In genomic region chr19:1383311-1384084, GRCh38 we compare ENCODE assay signal across 2 cellular contexts.
TF ChIP-seq lines count a peak whose summit lies in the region.

NDUFS7 (plus strand) TSS chr19:1383907; CDS start chr19:1383927, 20 bp downstream.

TF ChIP-seq in A549, 52 proteins besides CTCF, POLR2A, EP300 and RAD21 (continued from another document and continues in another):
- TF ChIP-seq, protein P1, sequence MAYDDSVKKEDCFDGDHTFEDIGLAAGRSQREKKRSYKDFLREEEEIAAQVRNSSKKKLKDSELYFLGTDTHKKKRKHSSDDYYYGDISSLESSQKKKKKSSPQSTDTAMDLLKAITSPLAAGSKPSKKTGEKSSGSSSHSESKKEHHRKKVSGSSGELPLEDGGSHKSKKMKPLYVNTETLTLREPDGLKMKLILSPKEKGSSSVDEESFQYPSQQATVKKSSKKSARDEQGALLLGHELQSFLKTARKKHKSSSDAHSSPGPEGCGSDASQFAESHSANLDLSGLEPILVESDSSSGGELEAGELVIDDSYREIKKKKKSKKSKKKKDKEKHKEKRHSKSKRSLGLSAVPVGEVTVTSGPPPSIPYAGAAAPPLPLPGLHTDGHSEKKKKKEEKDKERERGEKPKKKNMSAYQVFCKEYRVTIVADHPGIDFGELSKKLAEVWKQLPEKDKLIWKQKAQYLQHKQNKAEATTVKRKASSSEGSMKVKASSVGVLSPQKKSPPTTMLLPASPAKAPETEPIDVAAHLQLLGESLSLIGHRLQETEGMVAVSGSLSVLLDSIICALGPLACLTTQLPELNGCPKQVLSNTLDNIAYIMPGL (CRISPR knock-in tag; IDR thresholded peaks at IDR 0.05; ENCODE audit: borderline replicate concordance): peak; percentile 99
- TF ChIP-seq HOXB5 (CRISPR knock-in tag; IDR thresholded peaks at IDR 0.05): no peak
- peak; percentile 94 for TF ChIP-seq RARB (CRISPR knock-in tag; IDR thresholded peaks at IDR 0.05)
- TF ChIP-seq E2F6 (IDR thresholded peaks at IDR 0.05; ENCODE audit: borderline replicate concordance, low read depth): no peak; the same call in 1 of the 2 replicates
- TF ChIP-seq RNF2 (IDR thresholded peaks at IDR 0.05; ENCODE audit: borderline replicate concordance, low read depth): no peak
- peak; percentile 45; the same call in 1 of the 2 replicates for TF ChIP-seq RFX5 (IDR thresholded peaks at IDR 0.05)
- no peak for TF ChIP-seq BHLHE40 (IDR thresholded peaks at IDR 0.05; ENCODE audit: low read depth, low read length)
- TF ChIP-seq, protein P2, sequence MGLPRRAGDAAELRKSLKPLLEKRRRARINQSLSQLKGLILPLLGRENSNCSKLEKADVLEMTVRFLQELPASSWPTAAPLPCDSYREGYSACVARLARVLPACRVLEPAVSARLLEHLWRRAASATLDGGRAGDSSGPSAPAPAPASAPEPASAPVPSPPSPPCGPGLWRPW (IDR thresholded peaks at IDR 0.05): no peak
- no peak for TF ChIP-seq POLR2AphosphoS2 (conservative IDR thresholded peaks at IDR 0.05; ENCODE audit: low read length)
- no peak for TF ChIP-seq MAFK (IDR thresholded peaks at IDR 0.05; ENCODE audit: partially characterized antibody)
- TF ChIP-seq KDM1A (IDR thresholded peaks at IDR 0.05; ENCODE audit: low read depth): no peak
- TF ChIP-seq REST (IDR thresholded peaks at IDR 0.05): no peak; the same call in 1 of the 2 replicates
- TF ChIP-seq, protein P3, sequence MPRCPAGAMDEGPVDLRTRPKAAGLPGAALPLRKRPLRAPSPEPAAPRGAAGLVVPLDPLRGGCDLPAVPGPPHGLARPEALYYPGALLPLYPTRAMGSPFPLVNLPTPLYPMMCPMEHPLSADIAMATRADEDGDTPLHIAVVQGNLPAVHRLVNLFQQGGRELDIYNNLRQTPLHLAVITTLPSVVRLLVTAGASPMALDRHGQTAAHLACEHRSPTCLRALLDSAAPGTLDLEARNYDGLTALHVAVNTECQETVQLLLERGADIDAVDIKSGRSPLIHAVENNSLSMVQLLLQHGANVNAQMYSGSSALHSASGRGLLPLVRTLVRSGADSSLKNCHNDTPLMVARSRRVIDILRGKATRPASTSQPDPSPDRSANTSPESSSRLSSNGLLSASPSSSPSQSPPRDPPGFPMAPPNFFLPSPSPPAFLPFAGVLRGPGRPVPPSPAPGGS (IDR thresholded peaks at IDR 0.05): peak; percentile 54; the same call in 1 of the 3 replicates
- TF ChIP-seq CEBPB (IDR thresholded peaks at IDR 0.05): peak; percentile 44 to 89; a peak in 3 of 4 replicates
- no peak for TF ChIP-seq HOXB13 (CRISPR knock-in tag; IDR thresholded peaks at IDR 0.05; ENCODE audit: low read depth)
- no peak for TF ChIP-seq HEYL (CRISPR knock-in tag; IDR thresholded peaks at IDR 0.05)
- TF ChIP-seq MAZ (IDR thresholded peaks at IDR 0.05; ENCODE audit: borderline replicate concordance, low read depth, low read length): 0 out of 2 replicates have a peak, but pooled peaks have one; percentile 4
- TF ChIP-seq EHF (CRISPR knock-in tag; IDR thresholded peaks at IDR 0.05): no peak
- TF ChIP-seq ESRRA (IDR thresholded peaks at IDR 0.05; ENCODE audit: borderline replicate concordance, low read length): peak; percentile 98
- TF ChIP-seq FOSB (CRISPR knock-in tag; IDR thresholded peaks at IDR 0.05): no peak
- no peak for TF ChIP-seq HDAC2 (IDR thresholded peaks at IDR 0.05)
- no peak for TF ChIP-seq NPAS2 (CRISPR knock-in tag; IDR thresholded peaks at IDR 0.05; ENCODE audit: borderline replicate concordance)
- TF ChIP-seq EHMT2 (IDR thresholded peaks at IDR 0.05; ENCODE audit: low read depth): no peak
- no peak; the same call in 1 of the 2 replicates for TF ChIP-seq ZC3H11A (IDR thresholded peaks at IDR 0.05)
- no peak for TF ChIP-seq CHD2 (IDR thresholded peaks at IDR 0.05; ENCODE audit: low read length, partially characterized antibody)
- TF ChIP-seq, protein P4, sequence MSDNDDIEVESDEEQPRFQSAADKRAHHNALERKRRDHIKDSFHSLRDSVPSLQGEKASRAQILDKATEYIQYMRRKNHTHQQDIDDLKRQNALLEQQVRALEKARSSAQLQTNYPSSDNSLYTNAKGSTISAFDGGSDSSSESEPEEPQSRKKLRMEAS (IDR thresholded peaks at IDR 0.05): peak; percentile 93
- no peak for TF ChIP-seq JUNB (IDR thresholded peaks at IDR 0.05)

TF ChIP-seq in K562, 482 proteins besides CTCF, POLR2A, EP300 and RAD21 (continued from another document and continues in another):
- TF ChIP-seq, protein P5, sequence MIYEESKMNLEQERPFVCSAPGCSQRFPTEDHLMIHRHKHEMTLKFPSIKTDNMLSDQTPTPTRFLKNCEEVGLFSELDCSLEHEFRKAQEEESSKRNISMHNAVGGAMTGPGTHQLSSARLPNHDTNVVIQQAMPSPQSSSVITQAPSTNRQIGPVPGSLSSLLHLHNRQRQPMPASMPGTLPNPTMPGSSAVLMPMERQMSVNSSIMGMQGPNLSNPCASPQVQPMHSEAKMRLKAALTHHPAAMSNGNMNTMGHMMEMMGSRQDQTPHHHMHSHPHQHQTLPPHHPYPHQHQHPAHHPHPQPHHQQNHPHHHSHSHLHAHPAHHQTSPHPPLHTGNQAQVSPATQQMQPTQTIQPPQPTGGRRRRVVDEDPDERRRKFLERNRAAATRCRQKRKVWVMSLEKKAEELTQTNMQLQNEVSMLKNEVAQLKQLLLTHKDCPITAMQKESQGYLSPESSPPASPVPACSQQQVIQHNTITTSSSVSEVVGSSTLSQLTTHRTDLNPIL (CRISPR knock-in tag; IDR thresholded peaks at IDR 0.05): no peak
- TF ChIP-seq ZNF668 (CRISPR knock-in tag; IDR thresholded peaks at IDR 0.05) (no peak; the same call in 1 of the 2 replicates), TBL1XR1 (IDR thresholded peaks at IDR 0.05; ENCODE audit: low read length in 2 of 2) (peak; percentile 83 to 97), PPARD (CRISPR knock-in tag; IDR thresholded peaks at IDR 0.05) (no peak), RBM34 (IDR thresholded peaks at IDR 0.05; ENCODE audit: borderline replicate concordance, insufficient read depth, low read length) (no peak), POLR2B (IDR thresholded peaks at IDR 0.05; ENCODE audit: low read depth, partially characterized antibody) (peak; percentile 28), STAT6 (CRISPR knock-in tag; IDR thresholded peaks at IDR 0.05) (peak; percentile 87; the same call in 1 of the 2 replicates), TEAD2 (tag; IDR thresholded peaks at IDR 0.05) (no peak), FOSL1 (tag; conservative IDR thresholded peaks at IDR 0.05) (peak; percentile 56), ZNF699 (CRISPR knock-in tag; IDR thresholded peaks at IDR 0.05; ENCODE audit: insufficient replicate concordance) (no peak), SMARCC2 (IDR thresholded peaks at IDR 0.05; ENCODE audit: low read depth) (no peak), KLF6 (CRISPR knock-in tag; IDR thresholded peaks at IDR 0.05; ENCODE audit: borderline replicate concordance) (peak; percentile 39; the same call in 1 of the 2 replicates), ATF7 (IDR thresholded peaks at IDR 0.05) (peak; percentile 93), PRMT5 (CRISPR knock-in tag; IDR thresholded peaks at IDR 0.05) (0 out of 2 replicates have a peak, but pooled peaks have one; percentile 61), ZNF324 (CRISPR knock-in tag; IDR thresholded peaks at IDR 0.05) (peak; percentile 49), REST (CRISPR knock-in tag; IDR thresholded peaks at IDR 0.05; ENCODE audit: low read depth) (peak; percentile 52; the same call in 1 of the 2 replicates), FOXK2 (conservative IDR thresholded peaks at IDR 0.05 in 1 of 2, IDR thresholded peaks at IDR 0.05 in 1 of 2; ENCODE audit: low read depth in 2 of 2) (peak; percentile 85 to 88), TAF1 (IDR thresholded peaks at IDR 0.05; ENCODE audit: control insufficient read depth, extremely low read depth, insufficient read depth, low read length, severe bottlenecking) (peak; percentile 98), NBN (IDR thresholded peaks at IDR 0.05; ENCODE audit: low read depth) (peak; percentile 97), MTA2 (IDR thresholded peaks at IDR 0.05; ENCODE audit: low read depth) (peak; percentile 48), STAG1 (CRISPR knock-in tag; IDR thresholded peaks at IDR 0.05; ENCODE audit: borderline replicate concordance) (0 out of 2 replicates have a peak, but pooled peaks have one; percentile 33)
- TF ChIP-seq, protein P6, sequence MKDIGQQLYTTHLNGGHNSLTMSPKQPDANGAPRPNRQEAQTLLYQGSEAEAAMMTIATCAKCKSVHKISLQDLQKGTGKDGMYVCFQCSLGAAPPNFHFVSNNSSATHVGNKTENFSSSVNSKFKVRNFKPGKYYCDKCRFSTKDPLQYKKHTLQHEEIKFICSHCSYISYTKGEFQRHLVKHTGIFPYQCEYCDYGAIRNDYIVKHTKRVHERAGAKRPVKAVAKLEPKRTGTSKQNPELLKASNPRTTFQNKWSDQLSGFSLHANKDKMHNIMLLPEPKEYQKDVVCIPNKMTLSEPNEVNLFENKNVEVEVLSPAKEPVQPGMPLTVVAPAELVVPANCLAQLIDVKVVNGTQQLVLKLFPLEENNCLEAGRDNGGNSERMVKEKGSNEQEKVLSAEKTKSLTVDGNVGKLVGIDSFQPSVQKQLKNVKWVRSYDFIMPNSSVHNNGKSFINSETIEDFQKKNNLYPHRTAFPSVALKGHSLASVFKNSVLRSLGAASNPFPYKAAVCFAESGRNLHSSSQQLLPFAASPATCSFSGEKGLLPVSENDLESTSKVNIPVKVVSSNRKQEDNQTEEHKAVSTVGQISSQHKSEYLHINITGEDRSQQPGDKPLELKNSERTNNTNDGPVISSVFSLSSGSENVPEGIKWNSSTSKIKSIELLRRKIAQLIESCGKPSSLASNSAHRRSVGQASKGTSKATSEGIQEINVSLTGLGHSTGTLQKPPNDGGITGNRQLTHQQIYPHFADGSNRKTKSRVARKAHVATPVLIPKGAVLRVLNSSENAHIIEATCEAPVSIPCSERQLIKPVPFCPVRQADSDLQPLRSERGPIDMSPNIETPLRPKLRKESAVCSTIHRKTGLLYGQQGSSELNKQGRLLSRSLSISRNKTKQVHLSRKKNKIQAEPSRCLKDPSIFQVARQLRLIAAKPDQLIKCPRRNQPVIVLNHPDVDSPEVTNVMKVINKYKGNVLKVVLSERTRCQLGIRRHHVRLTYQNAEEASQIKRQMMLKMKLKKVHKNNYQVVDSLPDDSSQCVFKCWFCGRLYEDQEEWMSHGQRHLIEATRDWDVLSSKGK (CRISPR knock-in tag; IDR thresholded peaks at IDR 0.05): no peak
- TF ChIP-seq, protein P7, sequence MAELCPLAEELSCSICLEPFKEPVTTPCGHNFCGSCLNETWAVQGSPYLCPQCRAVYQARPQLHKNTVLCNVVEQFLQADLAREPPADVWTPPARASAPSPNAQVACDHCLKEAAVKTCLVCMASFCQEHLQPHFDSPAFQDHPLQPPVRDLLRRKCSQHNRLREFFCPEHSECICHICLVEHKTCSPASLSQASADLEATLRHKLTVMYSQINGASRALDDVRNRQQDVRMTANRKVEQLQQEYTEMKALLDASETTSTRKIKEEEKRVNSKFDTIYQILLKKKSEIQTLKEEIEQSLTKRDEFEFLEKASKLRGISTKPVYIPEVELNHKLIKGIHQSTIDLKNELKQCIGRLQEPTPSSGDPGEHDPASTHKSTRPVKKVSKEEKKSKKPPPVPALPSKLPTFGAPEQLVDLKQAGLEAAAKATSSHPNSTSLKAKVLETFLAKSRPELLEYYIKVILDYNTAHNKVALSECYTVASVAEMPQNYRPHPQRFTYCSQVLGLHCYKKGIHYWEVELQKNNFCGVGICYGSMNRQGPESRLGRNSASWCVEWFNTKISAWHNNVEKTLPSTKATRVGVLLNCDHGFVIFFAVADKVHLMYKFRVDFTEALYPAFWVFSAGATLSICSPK (IDR thresholded peaks at IDR 0.05; ENCODE audit: borderline replicate concordance): no peak; the same call in 1 of the 2 replicates
- TF ChIP-seq, protein P8, sequence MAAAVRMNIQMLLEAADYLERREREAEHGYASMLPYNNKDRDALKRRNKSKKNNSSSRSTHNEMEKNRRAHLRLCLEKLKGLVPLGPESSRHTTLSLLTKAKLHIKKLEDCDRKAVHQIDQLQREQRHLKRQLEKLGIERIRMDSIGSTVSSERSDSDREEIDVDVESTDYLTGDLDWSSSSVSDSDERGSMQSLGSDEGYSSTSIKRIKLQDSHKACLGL (CRISPR knock-in tag; IDR thresholded peaks at IDR 0.05; ENCODE audit: borderline replicate concordance, poor library complexity, severe bottlenecking): peak; percentile 74
- TF ChIP-seq, protein P9, sequence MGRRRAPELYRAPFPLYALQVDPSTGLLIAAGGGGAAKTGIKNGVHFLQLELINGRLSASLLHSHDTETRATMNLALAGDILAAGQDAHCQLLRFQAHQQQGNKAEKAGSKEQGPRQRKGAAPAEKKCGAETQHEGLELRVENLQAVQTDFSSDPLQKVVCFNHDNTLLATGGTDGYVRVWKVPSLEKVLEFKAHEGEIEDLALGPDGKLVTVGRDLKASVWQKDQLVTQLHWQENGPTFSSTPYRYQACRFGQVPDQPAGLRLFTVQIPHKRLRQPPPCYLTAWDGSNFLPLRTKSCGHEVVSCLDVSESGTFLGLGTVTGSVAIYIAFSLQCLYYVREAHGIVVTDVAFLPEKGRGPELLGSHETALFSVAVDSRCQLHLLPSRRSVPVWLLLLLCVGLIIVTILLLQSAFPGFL (CRISPR knock-in tag; IDR thresholded peaks at IDR 0.05): peak; percentile 100
